Comparison of ENCODE assay signal across 12 cellular contexts in genomic region chr2:231300020-231300721, GRCh38.
DNase-seq lines count a peak whose midpoint lies in the region; ATAC-seq and TF ChIP-seq lines count a peak whose summit lies in the region.
"Had no signal": no experiment of that assay in that cellular context is flagged by ENCODE, and none has a peak within 500 bp of the region (broad histone marks: within the 10 kb centered on the region; RNA-seq: fewer than 3 reads in every experiment).

No MANE protein-coding gene starts in this region.

- H3K79me2 ChIP-seq in SU-DHL-6 (ENCODE audit: insufficient read depth, low read length), result no peaks in the 10 kb centered on the region

- no peaks in the 10 kb centered on the region for H3K27me3 ChIP-seq in SU-DHL-6 (ENCODE audit: low read length)
- H3K27me3 ChIP-seq in H7 (ENCODE audit: control insufficient read depth, insufficient read depth, low read length), result no peaks in the 10 kb centered on the region
- H3K27me3 ChIP-seq: cardiac muscle cell, heart right ventricle had no signal

- H3K27ac ChIP-seq in SU-DHL-6 (ENCODE audit: low read depth, low read length), result peak overlapping the region; percentile 89

- no TSS peak for BruUV-seq in MCF 10A (replicated peaks; lab: Mats Ljungman, UMichigan)

- H4K20me1 ChIP-seq in SU-DHL-6 (ENCODE audit: low read depth, low read length), result no peaks in the 10 kb centered on the region

- H3K36me3 ChIP-seq in SU-DHL-6 (ENCODE audit: low read length) (no peaks in the 10 kb centered on the region), H7 (replicated peaks; ENCODE audit: control insufficient read depth, insufficient read depth, low read length) (peaks cover 2% of the 10 kb centered on the region)
- H3K36me3 ChIP-seq: cardiac muscle cell, heart right ventricle had no signal

- H3K4me2 ChIP-seq in SU-DHL-6 (ENCODE audit: low read depth, low read length, poor library complexity, severe bottlenecking), result peak overlapping the region; percentile 58

- POLR2A ChIA-PET in MCF 10A (lab: Yijun Ruan, JAX), result no interaction called here

- peaks cover 42% of the 10 kb centered on the region for H3F3A ChIP-seq in SU-DHL-6 (ENCODE audit: insufficient read depth)

- CTCF ChIA-PET in MCF 10A (lab: Yijun Ruan, JAX), result interaction anchor here (0.9 to 2.1 kb wide), 5 partner anchors 100 to 152 kb away, joined by 3 to 11 read pairs (median 4); no protein-coding TSS in a partner anchor

- TF ChIP-seq CTCF in SU-DHL-6 (IDR thresholded peaks at IDR 0.05; ENCODE audit: insufficient read depth, low read length, poor library complexity, severe bottlenecking), result no peak
- no peak for TF ChIP-seq CTCF in MCF 10A (IDR thresholded peaks at IDR 0.05; ENCODE audit: unreplicated experiment)

- in situ Hi-C loops in ACHN (cut with HindIII; ENCODE audit: low pct_ligation_motif_present, low pct_unique_long_range_greater_than_20kb, low sequenced_read_pairs), result no loop called here

- no peaks in the 10 kb centered on the region for H3K9me2 ChIP-seq in SU-DHL-6 (replicated peaks; ENCODE audit: insufficient read depth, low read length)

- H3K4me1 Mint-ChIP-seq in MCF 10A (ENCODE audit: insufficient read depth, unreplicated experiment), result no peaks in the 10 kb centered on the region

- no peak overlapping the region for H3K27ac Mint-ChIP-seq in MCF 10A (ENCODE audit: low read depth, unreplicated experiment)
- H3K27ac Mint-ChIP-seq: T-cell had no signal

- no peaks in the 10 kb centered on the region for H3K9me3 ChIP-seq in SU-DHL-6 (ENCODE audit: insufficient read depth, low read length)
- H3K9me3 ChIP-seq: heart right ventricle had no signal

- H3K9me3 Mint-ChIP-seq in MCF 10A (ENCODE audit: unreplicated experiment), result no peaks in the 10 kb centered on the region
- H3K9me3 Mint-ChIP-seq: T-cell had no signal

- peak overlapping the region; percentile 1 for H2AFZ ChIP-seq in SU-DHL-6 (ENCODE audit: low read depth, low read length, severe bottlenecking)

- DNase-seq in ACHN, result peak; percentile 66
- DNase-seq in kidney tubule cell (ENCODE audit: low spot score), result peak; percentile 88
- no peak for DNase-seq in MCF 10A (ENCODE audit: unreplicated experiment)
- no peak for DNase-seq in activated CD4-positive, CD25-positive, alpha-beta regulatory T cell treated with anti-CD3 and anti-CD28 coated beads, Interleukin-2, amount 50 U/mL, for 72 hours
- no peak for DNase-seq in H7
- DNase-seq: heart right ventricle, NCI-H1930 had no signal

- H3K4me3 Mint-ChIP-seq in MCF 10A (ENCODE audit: unreplicated experiment), result no peak overlapping the region
- H3K4me3 Mint-ChIP-seq: T-cell had no signal

- peaks cover 12% of the 10 kb centered on the region for H3K36me3 Mint-ChIP-seq in MCF 10A (ENCODE audit: insufficient read depth, unreplicated experiment)
- H3K36me3 Mint-ChIP-seq: T-cell had no signal

- no peaks in the 10 kb centered on the region for H3K27me3 Mint-ChIP-seq in MCF 10A (ENCODE audit: insufficient read depth, unreplicated experiment)

- H3K4me3 ChIP-seq in SU-DHL-6 (ENCODE audit: insufficient read depth, low read length, poor library complexity, severe bottlenecking) (no peak overlapping the region), H7 (ENCODE audit: insufficient read depth, low read depth, low read length) (no peak overlapping the region)
- H3K4me3 ChIP-seq: cardiac muscle cell, heart right ventricle had no signal

- peak; percentile 45 for ATAC-seq in GM21447 (IDR thresholded peaks at IDR 0.05; ENCODE audit: unreplicated experiment)
- no peak for ATAC-seq in HG03521 (IDR thresholded peaks at IDR 0.05; ENCODE audit: unreplicated experiment)
- ATAC-seq: T-cell had no signal

- H3K9ac ChIP-seq in SU-DHL-6 (ENCODE audit: low read length), result peak overlapping the region; percentile 41

- intact Hi-C loops in MCF 10A (cut with micrococcal nuclease), result no loop called here

Comparison
In these comparisons a context has a peak if more than half of its experiments do, and no peak if none do; other contexts are left out.
1. DNase-seq: peak in ACHN (single experiment) and kidney tubule cell (single experiment); none in MCF 10A (single experiment), activated CD4-positive, CD25-positive, alpha-beta regulatory T cell treated with anti-CD3 and anti-CD28 coated beads, Interleukin-2, amount 50 U/mL, for 72 hours (single experiment) and H7 (single experiment).